Comparison of ENCODE assay signal across 1 cellular context in genomic region chr6:116512709-116513108, GRCh38.
TF ChIP-seq lines count a peak whose summit lies in the region.

No MANE protein-coding gene starts in this region.

TF ChIP-seq in GM23338, 12 proteins besides CTCF, POLR2A, EP300 and RAD21 (continued from another document):
- TF ChIP-seq, protein P1, sequence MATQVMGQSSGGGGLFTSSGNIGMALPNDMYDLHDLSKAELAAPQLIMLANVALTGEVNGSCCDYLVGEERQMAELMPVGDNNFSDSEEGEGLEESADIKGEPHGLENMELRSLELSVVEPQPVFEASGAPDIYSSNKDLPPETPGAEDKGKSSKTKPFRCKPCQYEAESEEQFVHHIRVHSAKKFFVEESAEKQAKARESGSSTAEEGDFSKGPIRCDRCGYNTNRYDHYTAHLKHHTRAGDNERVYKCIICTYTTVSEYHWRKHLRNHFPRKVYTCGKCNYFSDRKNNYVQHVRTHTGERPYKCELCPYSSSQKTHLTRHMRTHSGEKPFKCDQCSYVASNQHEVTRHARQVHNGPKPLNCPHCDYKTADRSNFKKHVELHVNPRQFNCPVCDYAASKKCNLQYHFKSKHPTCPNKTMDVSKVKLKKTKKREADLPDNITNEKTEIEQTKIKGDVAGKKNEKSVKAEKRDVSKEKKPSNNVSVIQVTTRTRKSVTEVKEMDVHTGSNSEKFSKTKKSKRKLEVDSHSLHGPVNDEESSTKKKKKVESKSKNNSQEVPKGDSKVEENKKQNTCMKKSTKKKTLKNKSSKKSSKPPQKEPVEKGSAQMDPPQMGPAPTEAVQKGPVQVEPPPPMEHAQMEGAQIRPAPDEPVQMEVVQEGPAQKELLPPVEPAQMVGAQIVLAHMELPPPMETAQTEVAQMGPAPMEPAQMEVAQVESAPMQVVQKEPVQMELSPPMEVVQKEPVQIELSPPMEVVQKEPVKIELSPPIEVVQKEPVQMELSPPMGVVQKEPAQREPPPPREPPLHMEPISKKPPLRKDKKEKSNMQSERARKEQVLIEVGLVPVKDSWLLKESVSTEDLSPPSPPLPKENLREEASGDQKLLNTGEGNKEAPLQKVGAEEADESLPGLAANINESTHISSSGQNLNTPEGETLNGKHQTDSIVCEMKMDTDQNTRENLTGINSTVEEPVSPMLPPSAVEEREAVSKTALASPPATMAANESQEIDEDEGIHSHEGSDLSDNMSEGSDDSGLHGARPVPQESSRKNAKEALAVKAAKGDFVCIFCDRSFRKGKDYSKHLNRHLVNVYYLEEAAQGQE (IDR thresholded peaks at IDR 0.05; ENCODE audit: unreplicated experiment), result no peak
- TF ChIP-seq JUNB (IDR thresholded peaks at IDR 0.05; ENCODE audit: unreplicated experiment), result no peak
- no peak for TF ChIP-seq NANOG (IDR thresholded peaks at IDR 0.05; ENCODE audit: borderline replicate concordance)
- TF ChIP-seq ZNF114 (CRISPR knock-in tag; IDR thresholded peaks at IDR 0.05), result no peak
- no peak for TF ChIP-seq ZNF462 (CRISPR knock-in tag; IDR thresholded peaks at IDR 0.05)
- TF ChIP-seq ZNF331 (CRISPR knock-in tag; IDR thresholded peaks at IDR 0.05; ENCODE audit: low read depth), result no peak
- TF ChIP-seq EZH2phosphoT487 (IDR thresholded peaks at IDR 0.05; ENCODE audit: unreplicated experiment), result no peak
- TF ChIP-seq STAT1 (IDR thresholded peaks at IDR 0.05; ENCODE audit: unreplicated experiment), result no peak
- no peak for TF ChIP-seq EZH2 (IDR thresholded peaks at IDR 0.05; ENCODE audit: low read depth, unreplicated experiment)
- TF ChIP-seq, protein P2, sequence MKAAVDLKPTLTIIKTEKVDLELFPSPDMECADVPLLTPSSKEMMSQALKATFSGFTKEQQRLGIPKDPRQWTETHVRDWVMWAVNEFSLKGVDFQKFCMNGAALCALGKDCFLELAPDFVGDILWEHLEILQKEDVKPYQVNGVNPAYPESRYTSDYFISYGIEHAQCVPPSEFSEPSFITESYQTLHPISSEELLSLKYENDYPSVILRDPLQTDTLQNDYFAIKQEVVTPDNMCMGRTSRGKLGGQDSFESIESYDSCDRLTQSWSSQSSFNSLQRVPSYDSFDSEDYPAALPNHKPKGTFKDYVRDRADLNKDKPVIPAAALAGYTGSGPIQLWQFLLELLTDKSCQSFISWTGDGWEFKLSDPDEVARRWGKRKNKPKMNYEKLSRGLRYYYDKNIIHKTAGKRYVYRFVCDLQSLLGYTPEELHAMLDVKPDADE (IDR thresholded peaks at IDR 0.05), result no peak
